ENCODE assay signal across 1 cellular context in genomic region chr4:37873383-37873782, GRCh38.
TF ChIP-seq lines count a peak whose summit lies in the region.

No MANE protein-coding gene starts in this region.

TF ChIP-seq in GM23338, 12 proteins besides CTCF, POLR2A, EP300 and RAD21 (continued from another document):
- TF ChIP-seq ZNF462 (CRISPR knock-in tag; IDR thresholded peaks at IDR 0.05), result no peak
